Comparison of ENCODE assay signal across 8 cellular contexts in genomic region chr2:158968396-158969161, GRCh38. TPM values are rescaled to one million over a fixed set of nuclear protein-coding genes. Genes with fewer than 3 reads are reported as not detected.
A peak's percentile ranks its signal among the peaks of the same experiment; 100 is the strongest.
DNase-seq lines count a peak whose midpoint lies in the region; ATAC-seq, FAIRE-seq and TF ChIP-seq lines count a peak whose summit lies in the region.

Gene TANC1 (plus strand): TSS chr2:158968640. CDS start chr2:159065911, 97,271 bp downstream.

- no peaks in the 10 kb centered on the region for H3K27me3 ChIP-seq in AG04450 (ENCODE audit: control insufficient read depth, insufficient read depth, low read length)
- no peaks in the 10 kb centered on the region for H3K27me3 ChIP-seq in WERI-Rb-1 (ENCODE audit: insufficient read depth, low read depth, severe bottlenecking)

- H3K27ac Mint-ChIP-seq in chondrocyte (ENCODE audit: unreplicated experiment), result peak within 1 kb of the TSS; percentile 95

- peak within 1 kb of the TSS; percentile 94 for H3K4me3 Mint-ChIP-seq in chondrocyte (ENCODE audit: unreplicated experiment)

- peak within 1 kb of the TSS; percentile 88 for H3K27ac ChIP-seq in AG04450 (ENCODE audit: low read depth, low read length)
- peak within 1 kb of the TSS; percentile 94 for H3K27ac ChIP-seq in WERI-Rb-1
- peak within 1 kb of the TSS; percentile 82 to 86 for H3K27ac ChIP-seq in kidney (ENCODE audit: low read depth in 2 of 2, low read length in 2 of 2)

- TF ChIP-seq CTCF in AG04450 (IDR thresholded peaks at IDR 0.05; ENCODE audit: low read depth, low read length) (no peak), WERI-Rb-1 (IDR thresholded peaks at IDR 0.05; ENCODE audit: low read depth, low read length) (no peak), chondrocyte (IDR thresholded peaks at IDR 0.05) (peak; percentile 40), kidney (IDR thresholded peaks at IDR 0.05; ENCODE audit: borderline replicate concordance, extremely low read depth, insufficient read depth) (no peak)

- intact Hi-C loops in kidney (cut with DNase I), result no loop called here

- ATAC-seq in GM18868 (IDR thresholded peaks at IDR 0.05; ENCODE audit: unreplicated experiment) (peak; percentile 91), HG03066 (IDR thresholded peaks at IDR 0.05; ENCODE audit: low read depth, unreplicated experiment) (peak; percentile 87)

- H3K4me3 ChIP-seq in AG04450 (ENCODE audit: low read depth, low read length), result peak within 1 kb of the TSS; percentile 83
- H3K4me3 ChIP-seq in WERI-Rb-1 (ENCODE audit: low read depth, low read length), result peak within 1 kb of the TSS; percentile 97
- peak within 1 kb of the TSS; percentile 81 to 86 for H3K4me3 ChIP-seq in kidney (ENCODE audit: low read length in 2 of 2)

- FAIRE-seq in kidney (lab: Jason Lieb, UNC), result no peak

- no peaks in the 10 kb centered on the region for H3K9me3 Mint-ChIP-seq in chondrocyte (ENCODE audit: low read depth)

- no peaks in the 10 kb centered on the region for H3K36me3 Mint-ChIP-seq in chondrocyte (ENCODE audit: low read depth)

- H3K4me1 ChIP-seq in kidney (ENCODE audit: control insufficient read depth in 1 of 2, insufficient read depth in 1 of 2, low read depth in 1 of 2, low read length in 2 of 2), result peaks cover 12 to 15% of the 10 kb centered on the region in 2 donors

- DNase-seq in AG04450 (ENCODE audit: low read depth, low spot score) (peak; percentile 72), NCI-H2171 (lab: John Stamatoyannopoulos, UW) (peak; percentile 90), WERI-Rb-1 (peak; percentile 95), chondrocyte (ENCODE audit: low spot score) (peak; percentile 98), kidney (peak; percentile 98)
- DNase-seq in stimulated activated CD4-positive, alpha-beta T cell treated with anti-CD3 and anti-CD28 coated beads, Interleukin-12 subunit alpha, Interleukin-12 subunit beta, amount 100 ng/mL, for 24 hours (ENCODE audit: low read depth in 2 of 2), result peak; percentile 35 to 67

- no peaks in the 10 kb centered on the region for H3K27me3 Mint-ChIP-seq in chondrocyte (ENCODE audit: low read depth)

- H3K4me1 Mint-ChIP-seq in chondrocyte (ENCODE audit: low read depth), result peaks cover 69% of the 10 kb centered on the region

- H3K36me3 ChIP-seq in WERI-Rb-1 (no peaks in the 10 kb centered on the region), kidney (ENCODE audit: control insufficient read depth in 1 of 2, insufficient read depth in 2 of 2, low read length in 2 of 2) (no peaks in the 10 kb centered on the region)

- H3K9ac ChIP-seq in kidney (ENCODE audit: low read length in 2 of 2), result peak within 1 kb of the TSS; percentile 79 to 86

- POLR2A ChIA-PET in AG04450 (lab: Yijun Ruan, JAX), result interaction anchor here (0.5 to 1.8 kb wide), 7 partner anchors 10 to 165 kb away, joined by 3 to 5 read pairs (median 3); no protein-coding TSS in a partner anchor

- CTCF ChIA-PET in AG04450 (lab: Charles Lee), result interaction anchor here (1.6 to 2.0 kb wide), 2 partner anchors 149 to 150 kb away, joined by 4 to 5 read pairs; no protein-coding TSS in a partner anchor

- H3K9me3 ChIP-seq in AG04450 (ENCODE audit: control insufficient read depth, insufficient read depth, low read length), result no peaks in the 10 kb centered on the region; the same call in 1 of the 2 replicates
- H3K9me3 ChIP-seq in WERI-Rb-1 (ENCODE audit: severe bottlenecking), result no peaks in the 10 kb centered on the region
- H3K9me3 ChIP-seq in kidney (ENCODE audit: control insufficient read depth in 1 of 2, low read length in 2 of 2), result no peaks in the 10 kb centered on the region

RNA-seq across cellular contexts. Expression of gene TANC1, which starts in this region (rescaled TPM):
- polyA plus RNA-seq in AG04450 (2011; rRNA removed), result 24.9 and 28.0 TPM in 2 replicates
- 65.8 and 70.7 TPM in 2 replicates for polyA minus RNA-seq in AG04450 (2011; rRNA and poly(A)+ RNA removed)
- 28.7 to 38.2 TPM (median 29.5 TPM) in 3 replicates for total RNA-seq in chondrocyte
- 39.0 TPM for total RNA-seq in kidney
- polyA plus RNA-seq in kidney (ENCODE audit: insufficient read depth, low read depth, low replicate concordance), result 9.2 TPM

Comparison
In these comparisons a context has a peak if more than half of its experiments do, and no peak if none do; other contexts are left out.
1. Peak in every context shown above with its lines: DNase-seq, ATAC-seq, H3K4me3 ChIP-seq and H3K27ac ChIP-seq.